ENCODE assay signal across 27 cellular contexts in the genomic region with DNA sequence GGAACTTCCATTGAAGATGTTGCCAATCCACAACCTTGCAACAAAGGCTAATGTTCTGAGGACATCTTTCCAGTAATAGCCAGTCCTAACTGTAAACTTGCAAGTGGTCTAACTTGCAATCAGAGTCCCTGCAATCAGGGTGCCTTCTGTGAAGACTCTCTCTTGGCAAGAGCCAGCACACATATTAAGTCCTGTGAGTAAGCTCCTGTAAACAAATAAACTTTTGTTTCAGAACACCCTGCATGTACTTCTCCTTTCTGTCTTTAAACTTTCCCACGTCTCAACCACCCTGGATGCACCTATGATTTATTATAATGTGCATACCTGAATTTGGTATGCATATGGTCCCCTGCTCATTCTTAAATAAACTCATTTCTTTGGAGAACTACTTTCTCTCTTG. TPM values are rescaled to one million over a fixed set of nuclear protein-coding genes. Genes with fewer than 3 reads are reported as not detected.
DNase-seq lines count a peak whose midpoint lies in the region; ATAC-seq and TF ChIP-seq lines count a peak whose summit lies in the region.
"Had no signal": no experiment of that assay in that cellular context is flagged by ENCODE, and none has a peak within 500 bp of the region (broad histone marks: within the 10 kb centered on the region; RNA-seq: fewer than 3 reads in every experiment).

No MANE protein-coding gene starts in this region.

- H3K36me3 ChIP-seq in adrenal gland (replicated peaks in 1 of 2) = no peaks in the 10 kb centered on the region

- no peak for ATAC-seq in GM18870 (IDR thresholded peaks at IDR 0.05; ENCODE audit: unreplicated experiment)
- ATAC-seq in GM19023 (IDR thresholded peaks at IDR 0.05; ENCODE audit: unreplicated experiment) = no peak
- ATAC-seq: HepG2, K562 had no signal

- H3K9me3 ChIP-seq in adrenal gland (replicated peaks in 1 of 3) = no peaks in the 10 kb centered on the region

- H3K4me3 ChIP-seq in adrenal gland = no peak overlapping the region
- H3K4me3 ChIP-seq: K562 had no signal

- H3K27me3 ChIP-seq in adrenal gland = no peaks in the 10 kb centered on the region

- intact Hi-C loops in adrenal gland (cut with DNase I) = no loop called here

- WGBS in adrenal gland, 4 donors = 59 to 83% (median 75%) methylated on average over 1 of the region's 1 CpG

- peaks cover 0 to 4% of the 10 kb centered on the region in 2 donors for H3K4me1 ChIP-seq in adrenal gland (replicated peaks in 1 of 2)

- in situ Hi-C loops in SK-MEL-5 (cut with HindIII; ENCODE audit: low pct_unique_long_range_greater_than_20kb, low sequenced_read_pairs) = no loop called here

- no peak for TF ChIP-seq POLR2A in adrenal gland (IDR thresholded peaks at IDR 0.05)

- H3K27ac ChIP-seq in epithelial cell of prostate = no peak overlapping the region
- no peak overlapping the region for H3K27ac ChIP-seq in adrenal gland
- H3K27ac ChIP-seq: 22Rv1, RWPE1 had no signal

- DNase-seq in DMS79 treated with DMSO at 0.1 percent for 48 hours (lab: John Stamatoyannopoulos, UW) = peak; percentile 21
- no peak for DNase-seq in DMS79 (lab: John Stamatoyannopoulos, UW)
- peak; percentile 11 for DNase-seq in SK-MEL-5 (ENCODE audit: low read depth, low spot score)
- DNase-seq in epithelial cell of prostate (ENCODE audit: low read depth, low spot score) = peak; percentile 10
- no peak for DNase-seq in adrenal gland
- DNase-seq in SW480 (ENCODE audit: low spot score) = no peak
- DNase-seq: EL; GDM1; H9; Kasumi-1; NCI-H1105 treated with DMSO at 0.1 percent for 48 hours; NCI-H146; NCI-H1930; NCI-H2107; NCI-H524; NCI-H82; NK-92 treated with Interleukin-12 subunit alpha and Interleukin-12 subunit beta, amount 100 ng/mL, for 24 hours; SHP77 had no signal

- no peak for TF ChIP-seq CTCF in adrenal gland (IDR thresholded peaks at IDR 0.05)

RNA-seq across cellular contexts. Expression of a gene that starts 9.1 kb away (rescaled TPM):
- not detected in 2 replicates for total RNA-seq in SK-MEL-5 (2014; rRNA removed; shearing (Covaris generic))
- polyA plus RNA-seq in SK-MEL-5 (2015; cell fraction: cytosol; rRNA removed) = not detected in 2 replicates
- polyA plus RNA-seq in SK-MEL-5 (2015; cell fraction: nucleus; rRNA removed) = not detected in 2 replicates
- under 1 TPM in 7 of 8 donors, not detected in 1; 0.14 to 0.74 (median 0.32) TPM for total RNA-seq in adrenal gland
- polyA plus RNA-seq in adrenal gland = 1 to 10 TPM; 1.3 to 3.2 (median 2.0) TPM
- total RNA-seq: H9, HepG2, HT1080, K562, MCF 10A had no signal
- polyA plus RNA-seq: BJ, HepG2 had no signal

RNA-seq across cellular contexts. Expression of a gene that starts 32.0 kb away (rescaled TPM):
- total RNA-seq in SK-MEL-5 (2014; rRNA removed; shearing (Covaris generic)) = 0.03 TPM in 2 replicates
- 0.04 and 0.07 TPM in 2 replicates for polyA plus RNA-seq in SK-MEL-5 (2015; cell fraction: cytosol; rRNA removed)
- polyA plus RNA-seq in SK-MEL-5 (2015; cell fraction: nucleus; rRNA removed) = 0.07 and 0.14 TPM in 2 replicates
- total RNA-seq in adrenal gland = 10 to 100 TPM in 3 of 8 donors, 1 to 10 TPM in 5; 4.8 to 63.5 (median 8.8) TPM
- 1 to 10 TPM; 6.2 to 8.9 (median 6.8) TPM for polyA plus RNA-seq in adrenal gland
- total RNA-seq: H9, HepG2 had no signal
- polyA plus RNA-seq: HepG2 had no signal

RNA-seq across cellular contexts. Expression of a gene that starts 40.8 kb away (rescaled TPM):
- total RNA-seq in SK-MEL-5 (2014; rRNA removed; shearing (Covaris generic)) = 1.4 and 3.4 TPM in 2 replicates
- polyA plus RNA-seq in SK-MEL-5 (2015; cell fraction: cytosol; rRNA removed) = 3.1 and 3.7 TPM in 2 replicates
- polyA plus RNA-seq in SK-MEL-5 (2015; cell fraction: nucleus; rRNA removed) = 5.4 and 5.9 TPM in 2 replicates
- 100 to 1,000 TPM in 7 of 8 donors, 10 to 100 TPM in 1; 59.3 to 257 (median 204) TPM for total RNA-seq in adrenal gland
- 100 to 1,000 TPM; 184 to 356 (median 313) TPM for polyA plus RNA-seq in adrenal gland
- total RNA-seq: H9 had no signal

Comparison
In these comparisons a context has a peak if more than half of its experiments do, and no peak if none do; other contexts are left out.
1. DNase-seq: peak in DMS79 treated with DMSO at 0.1 percent for 48 hours (single experiment), SK-MEL-5 (single experiment) and epithelial cell of prostate (single experiment); none in DMS79 (single experiment), adrenal gland (0 of 7) and SW480 (single experiment).
2. RNA of a gene that starts 40.8 kb away (total RNA-seq): 59.3 to 257 TPM in adrenal gland; 1.4 to 3.4 TPM in SK-MEL-5; every median in the first group is over 10 times any median in the second.